In the genomic region with DNA sequence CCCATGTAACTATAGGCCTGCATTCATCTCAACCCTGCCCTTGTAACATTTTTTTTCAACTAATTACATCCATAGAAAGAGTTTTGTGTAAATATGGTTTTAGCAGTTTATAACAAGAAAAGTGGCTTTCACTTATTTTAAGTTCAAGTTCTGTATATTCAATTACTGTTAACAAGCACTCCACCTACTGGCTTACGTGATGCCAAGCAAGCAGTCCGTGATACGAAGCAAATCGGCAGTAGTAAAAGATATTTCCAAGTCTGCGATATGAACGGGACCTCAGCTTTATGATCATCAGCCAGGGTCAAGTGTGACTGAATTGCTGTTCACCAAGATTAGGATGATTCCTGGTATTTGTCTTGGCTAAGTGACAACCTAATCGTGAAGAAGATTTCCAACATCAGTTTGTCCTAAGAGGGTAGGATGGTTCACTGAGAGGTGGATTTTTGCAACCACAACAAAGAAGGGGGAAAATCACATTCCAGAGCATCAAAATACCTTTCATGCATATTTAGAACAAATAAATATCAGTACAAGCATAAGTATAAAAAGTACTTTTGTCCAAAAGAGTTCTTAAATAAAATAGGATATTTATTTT, we compare ENCODE assay signal across 1 cellular context.
TF ChIP-seq lines count a peak whose summit lies in the region.

No MANE protein-coding gene starts in this region.

TF ChIP-seq in HepG2, 621 proteins besides CTCF, POLR2A, EP300 and RAD21 (continued from another document):
- TF ChIP-seq ARID4A (CRISPR knock-in tag; IDR thresholded peaks at IDR 0.05; ENCODE audit: borderline replicate concordance) (no peak), ZNF574 (CRISPR knock-in tag; IDR thresholded peaks at IDR 0.05) (no peak), ZNF792 (CRISPR knock-in tag; IDR thresholded peaks at IDR 0.05) (no peak), GLMP (CRISPR knock-in tag; IDR thresholded peaks at IDR 0.05; ENCODE audit: borderline replicate concordance) (no peak), TEAD3 (CRISPR knock-in tag; optimal IDR thresholded peaks at IDR 0.05; ENCODE audit: borderline replicate concordance) (no peak), FOXK2 (IDR thresholded peaks at IDR 0.05) (no peak), ZBTB3 (CRISPR knock-in tag; IDR thresholded peaks at IDR 0.05; ENCODE audit: borderline replicate concordance, low read depth) (no peak)
